Comparison of ENCODE assay signal across 32 cellular contexts in genomic region chr4:176690716-176691115, GRCh38.
"Had no signal": no experiment of that assay in that cellular context is flagged by ENCODE, and none has a peak within 500 bp of the region (broad histone marks: within the 10 kb centered on the region; RNA-seq: fewer than 3 reads in every experiment).

No MANE protein-coding gene starts in this region.

- H3K4me2 ChIP-seq: KMS-11, PC-9, SK-N-SH had no signal

- DNase-seq: Karpas-422, KBM-7, MG63, NCI-H1048, NCI-H1092 treated with DMSO at 0.1 percent for 48 hours, NCI-H1105 treated with DMSO at 0.1 percent for 48 hours, NCI-H1417, NCI-H1436, NCI-H146, NCI-H1694, NCI-H187, NCI-H1930, NCI-H2029 treated with DMSO at 0.1 percent for 48 hours, NCI-H2081 treated with DMSO at 0.1 percent for 48 hours, NCI-H2107, NCI-H2171, NCI-H226, NCI-H446 treated with DMSO at 0.1 percent for 48 hours, NCI-H510A, NCI-H524, NCI-H526, NCI-H69, NCI-H748 treated with DMSO at 0.1 percent for 48 hours, NCI-H82, PC-9, Right ventricle myocardium superior, SHP77 treated with DMSO at 0.1 percent for 48 hours, SK-N-SH, SW 1271 had no signal

- H3K27me3 ChIP-seq: MG63, SJSA1 had no signal

- H3K9me3 ChIP-seq: MG63, SJSA1, SK-N-SH had no signal

- H3K4me3 ChIP-seq: MG63, PC-9, SJSA1 had no signal

- H3K36me3 ChIP-seq: MG63 had no signal

- H3K27ac ChIP-seq: KMS-11, PC-9, SJSA1 had no signal

- H3K9ac ChIP-seq: KMS-11, SK-N-SH had no signal

- ATAC-seq: Panc1 had no signal

- H2AFZ ChIP-seq: PC-9 had no signal

- H3K4me1 ChIP-seq: SJSA1 had no signal
